34 cellular contexts compared by ENCODE assay signal in the genomic region with DNA sequence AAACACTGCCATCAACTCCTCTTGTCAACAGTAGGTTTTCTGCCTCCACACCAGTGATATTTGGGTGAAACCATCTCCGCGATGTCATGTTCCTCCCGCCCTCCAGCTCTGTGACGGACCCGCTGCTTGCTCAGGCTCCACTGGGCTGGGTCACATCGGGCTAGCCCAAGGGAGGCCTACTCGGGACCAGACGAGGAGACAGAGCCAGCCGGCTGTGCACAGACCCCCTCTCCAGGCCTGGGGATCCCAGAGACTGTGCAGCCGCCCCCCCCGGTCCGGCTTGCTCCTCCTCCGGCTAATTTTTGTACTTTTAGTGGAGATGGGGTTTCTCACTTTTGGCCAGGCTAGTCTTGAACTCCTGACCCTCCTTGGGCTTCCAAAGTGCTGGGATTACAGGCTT.
DNase-seq lines count a peak whose midpoint lies in the region; ATAC-seq, FAIRE-seq and TF ChIP-seq lines count a peak whose summit lies in the region.
"Had no signal": no experiment of that assay in that cellular context is flagged by ENCODE, and none has a peak within 500 bp of the region (broad histone marks: within the 10 kb centered on the region; RNA-seq: fewer than 3 reads in every experiment).

No MANE protein-coding gene starts in this region.

- no peak overlapping the region for H2BK5ac ChIP-seq in neuronal stem cell (ENCODE audit: low read length)

- DNase-seq in Right ventricle myocardium inferior (ENCODE audit: missing footprints), result peak; percentile 13
- no peak for DNase-seq in left ventricle myocardium inferior
- peak; percentile 19 for DNase-seq in left ventricle myocardium superior
- no peak for DNase-seq in right atrium auricular region (ENCODE audit: low spot score)
- peak; percentile 65 for DNase-seq in kidney
- no peak for DNase-seq in neuronal stem cell (ENCODE audit: low spot score)
- no peak for DNase-seq in kidney glomerular epithelial cell (lab: John Stamatoyannopoulos, UW)
- no peak for DNase-seq in dorsolateral prefrontal cortex
- DNase-seq: 8988T; ACHN; AML-193; BE2C; C1 segment of cervical spinal cord; Caco-2; Calu3; CD4-positive, alpha-beta memory T cell; CD4-positive, alpha-beta T cell; CD4-positive, CD25-positive, alpha-beta regulatory T cell; CD8-positive, alpha-beta memory T cell; CD8-positive, alpha-beta T cell; COR-L47; DMS 273 treated with DMSO at 0.1 percent for 48 hours; DMS153; DMS53; DMS79; DMS79 treated with DMSO at 0.1 percent for 48 hours; DND-41; EL had no signal

- no peak overlapping the region for H3K23ac ChIP-seq in neuronal stem cell (ENCODE audit: low read depth, low read length, poor library complexity)

- no peak overlapping the region for H3K9ac ChIP-seq in kidney (ENCODE audit: low read length in 2 of 2)
- H3K9ac ChIP-seq in neuronal stem cell (ENCODE audit: low read depth, low read length, poor library complexity), result no peak overlapping the region
- H3K9ac ChIP-seq: BLaER1; BLaER1 treated with 17β-estradiol and CSF1 and Interleukin-3, amounts not matched to agents 10 nM and 100 nM had no signal

- WGBS in neuronal stem cell (ENCODE audit: extremely low coverage in 2 of 2, insufficient read length in 2 of 2, insufficient replicate concordance in 1 of 2), 2 donors, result no CpG with 5 or more reads among the region's 13 CpGs

- H2AFZ ChIP-seq in neuronal stem cell (ENCODE audit: low read length), result no peak overlapping the region

- peak overlapping the region; percentile 80 for H3K18ac ChIP-seq in neuronal stem cell (ENCODE audit: low read length)

- H2BK120ac ChIP-seq in neuronal stem cell (ENCODE audit: low read depth, low read length), result no peak overlapping the region

- no peak for TF ChIP-seq CTCF in left ventricle myocardium inferior (IDR thresholded peaks at IDR 0.05; ENCODE audit: borderline replicate concordance)
- no peak for TF ChIP-seq CTCF in right atrium auricular region (IDR thresholded peaks at IDR 0.05)
- TF ChIP-seq CTCF in kidney (IDR thresholded peaks at IDR 0.05; ENCODE audit: borderline replicate concordance, extremely low read depth, insufficient read depth), result no peak
- TF ChIP-seq CTCF in dorsolateral prefrontal cortex (IDR thresholded peaks at IDR 0.05 in 54 of 56, conservative IDR thresholded peaks at IDR 0.05 in 2 of 56; ENCODE audit: low read depth in 1 of 56, partially characterized antibody in 56 of 56), result no peak

- H3K9me3 ChIP-seq in left ventricle myocardium inferior (replicated peaks) (peaks cover 17% of the 10 kb centered on the region), right atrium auricular region (no peaks in the 10 kb centered on the region), kidney (ENCODE audit: control insufficient read depth in 1 of 2, low read length in 2 of 2) (no peaks in the 10 kb centered on the region), neuronal stem cell (replicated peaks in 1 of 2; ENCODE audit: control insufficient read depth in 2 of 2, insufficient read depth in 1 of 2, low read depth in 1 of 2, low read length in 2 of 2) (no peaks in the 10 kb centered on the region)
- H3K9me3 ChIP-seq: A549; BE2C; BLaER1; BLaER1 treated with 17β-estradiol and CSF1 and Interleukin-3, amounts not matched to agents 10 nM and 100 nM; Caco-2 had no signal

- H3K4me1 ChIP-seq in left ventricle myocardium inferior (no peaks in the 10 kb centered on the region), right atrium auricular region (no peaks in the 10 kb centered on the region), kidney (ENCODE audit: control insufficient read depth in 1 of 2, insufficient read depth in 1 of 2, low read depth in 1 of 2, low read length in 2 of 2) (no peaks in the 10 kb centered on the region), neuronal stem cell (ENCODE audit: control insufficient read depth in 2 of 2, insufficient read depth in 1 of 2, low read depth in 1 of 2, low read length in 2 of 2) (no peaks in the 10 kb centered on the region)
- H3K4me1 ChIP-seq: A549; BE2C; BLaER1; BLaER1 treated with 17β-estradiol and CSF1 and Interleukin-3, amounts not matched to agents 10 nM and 100 nM; Caco-2 had no signal

- H3K27ac ChIP-seq in left ventricle myocardium inferior (replicated peaks) (no peak overlapping the region), right atrium auricular region (no peak overlapping the region), kidney (ENCODE audit: low read depth in 2 of 2, low read length in 2 of 2) (no peak overlapping the region), neuronal stem cell (replicated peaks; ENCODE audit: low read length) (no peak overlapping the region), dorsolateral prefrontal cortex (no peak overlapping the region)
- H3K27ac ChIP-seq: 22Rv1; A549; BLaER1; BLaER1 treated with 17β-estradiol and CSF1 and Interleukin-3, amounts not matched to agents 10 nM and 100 nM; C4-2B had no signal

- no peak for ATAC-seq in Right ventricle myocardium inferior
- no peak for ATAC-seq in left ventricle myocardium superior
- ATAC-seq: A549; CD8-positive, alpha-beta T cell had no signal

- H3K4ac ChIP-seq in neuronal stem cell (ENCODE audit: low read length), result no peak overlapping the region

- H2AK5ac ChIP-seq in neuronal stem cell (ENCODE audit: low read depth, low read length), result no peak overlapping the region

- H3K27me3 ChIP-seq in left ventricle myocardium inferior (ENCODE audit: low read depth), result no peaks in the 10 kb centered on the region
- no peaks in the 10 kb centered on the region for H3K27me3 ChIP-seq in right atrium auricular region
- H3K27me3 ChIP-seq in neuronal stem cell (ENCODE audit: control insufficient read depth in 3 of 3, insufficient read depth in 3 of 3, low read depth in 1 of 3, low read length in 3 of 3), result no peaks in the 10 kb centered on the region
- no peaks in the 10 kb centered on the region for H3K27me3 ChIP-seq in dorsolateral prefrontal cortex
- H3K27me3 ChIP-seq: BE2C; BLaER1; BLaER1 treated with 17β-estradiol and CSF1 and Interleukin-3, amounts not matched to agents 10 nM and 100 nM had no signal

- H3K4me2 ChIP-seq in neuronal stem cell (ENCODE audit: insufficient read depth, low read length, poor library complexity, severe bottlenecking), result no peak overlapping the region
- H3K4me2 ChIP-seq: A549; BLaER1; BLaER1 treated with 17β-estradiol and CSF1 and Interleukin-3, amounts not matched to agents 10 nM and 100 nM had no signal

- no peak overlapping the region for H2BK12ac ChIP-seq in neuronal stem cell (ENCODE audit: low read length)

- intact Hi-C loops in Right ventricle myocardium inferior (cut with DNase I), result no loop called here
- intact Hi-C loops in left ventricle myocardium inferior (cut with micrococcal nuclease), result no loop called here
- intact Hi-C loops in left ventricle myocardium superior (cut with micrococcal nuclease), result no loop called here
- intact Hi-C loops in kidney (cut with DNase I), result no loop called here
- intact Hi-C loops in dorsolateral prefrontal cortex (cut with DNase I), result no loop called here

- no peak overlapping the region for H3K4me3 ChIP-seq in left ventricle myocardium inferior
- no peak overlapping the region for H3K4me3 ChIP-seq in right atrium auricular region
- H3K4me3 ChIP-seq in kidney (ENCODE audit: low read length in 2 of 2), result no peak overlapping the region
- no peak overlapping the region for H3K4me3 ChIP-seq in neuronal stem cell (ENCODE audit: low read length in 2 of 2)
- H3K4me3 ChIP-seq in dorsolateral prefrontal cortex, result no peak overlapping the region
- H3K4me3 ChIP-seq: A549; BLaER1; BLaER1 treated with 17β-estradiol and CSF1 and Interleukin-3, amounts not matched to agents 10 nM and 100 nM had no signal

- H2BK15ac ChIP-seq in neuronal stem cell (ENCODE audit: low read length), result no peak overlapping the region

- no peaks in the 10 kb centered on the region for H3K36me3 ChIP-seq in left ventricle myocardium inferior
- no peaks in the 10 kb centered on the region for H3K36me3 ChIP-seq in right atrium auricular region
- no peaks in the 10 kb centered on the region for H3K36me3 ChIP-seq in kidney (ENCODE audit: control insufficient read depth in 1 of 2, insufficient read depth in 2 of 2, low read length in 2 of 2)
- H3K36me3 ChIP-seq in neuronal stem cell (replicated peaks in 1 of 2; ENCODE audit: control insufficient read depth in 2 of 2, insufficient read depth in 2 of 2, low read length in 2 of 2), result no peaks in the 10 kb centered on the region
- H3K36me3 ChIP-seq: BE2C; BLaER1; BLaER1 treated with 17β-estradiol and CSF1 and Interleukin-3, amounts not matched to agents 10 nM and 100 nM had no signal

- H3K14ac ChIP-seq in neuronal stem cell (ENCODE audit: low read length), result no peak overlapping the region

- no peak for FAIRE-seq in kidney (lab: Jason Lieb, UNC)
- FAIRE-seq: A549, D721Med had no signal

- H4K8ac ChIP-seq in neuronal stem cell (ENCODE audit: low read depth, low read length), result no peak overlapping the region

- no peaks in the 10 kb centered on the region for H3K79me1 ChIP-seq in neuronal stem cell (ENCODE audit: low read depth, low read length)

- no peak overlapping the region for H4K91ac ChIP-seq in neuronal stem cell (ENCODE audit: low read depth, low read length, poor library complexity)

Comparison
In these comparisons a context has a peak if more than half of its experiments do, and no peak if none do; other contexts are left out.
1. DNase-seq: peak in Right ventricle myocardium inferior (single experiment), left ventricle myocardium superior (single experiment) and kidney (single experiment); none in left ventricle myocardium inferior (single experiment), right atrium auricular region (single experiment), neuronal stem cell (single experiment), kidney glomerular epithelial cell (single experiment) and dorsolateral prefrontal cortex (0 of 10).